31 cellular contexts compared by ENCODE assay signal in genomic region chr10:8950978-8951377, GRCh38.
"Had no signal": no experiment of that assay in that cellular context is flagged by ENCODE, and none has a peak within 500 bp of the region (broad histone marks: within the 10 kb centered on the region; RNA-seq: fewer than 3 reads in every experiment).

No MANE protein-coding gene starts in this region.

- H3K36me3 Mint-ChIP-seq: WTC11 had no signal

- ATAC-seq: activated T-helper 17 cell treated with anti-CD3 and anti-CD28 coated beads, Interleukin-2, amount 50 U/mL, for 72 hours; K562; PC-3; WTC11 had no signal

- DNase-seq: activated CD4-positive, alpha-beta T cell treated with anti-CD3 and anti-CD28 coated beads, Interleukin-2, amount 10 ng/mL, durations not matched to agents 7 days and 5 days; activated CD4-positive, alpha-beta T cell treated with anti-CD3 and anti-CD28 coated beads, Interleukin-2, amount 50 U/mL, for 48 hours; activated gamma-delta T cell; activated naive CD4-positive, alpha-beta T cell treated with Interleukin-2 at 50 U/mL for 16 hours; amniotic stem cell; aorta; brain microvascular endothelial cell; central memory CD4-positive, alpha-beta T cell; IMR-90; NCI-H1092 treated with DMSO at 0.1 percent for 48 hours; NCI-H1417; NCI-H146; NCI-H187; NCI-H2029 treated with DMSO at 0.1 percent for 48 hours; NCI-H2107; NCI-H2171; NCI-H510A; NCI-H526; NCI-H748 treated with DMSO at 0.1 percent for 48 hours; NK-92 treated with Interleukin-12 subunit alpha and Interleukin-12 subunit beta, amount 100 ng/mL, for 24 hours; PC-3; Peyer's patch; RPMI8226; SHP77 treated with DMSO at 0.1 percent for 48 hours; SK-N-SH had no signal

- H3K9me3 Mint-ChIP-seq: activated CD4-positive, alpha-beta T cell treated with anti-CD3 and anti-CD28 coated beads, Interleukin-2, amount 10 ng/mL, durations not matched to agents 7 days and 5 days; activated T-helper 17 cell treated with anti-CD3 and anti-CD28 coated beads, Interleukin-2, amount 50 U/mL, for 72 hours; T-helper 1 cell treated with Interleukin-12 subunit alpha and Interleukin-12 subunit beta and Interleukin-4 antibody, amounts not matched to agents 30 μg/mL and 1 μg/mL, for 36 hours had no signal

- H3K27ac Mint-ChIP-seq: activated CD4-positive, alpha-beta T cell treated with anti-CD3 and anti-CD28 coated beads, Interleukin-2, amount 10 ng/mL, durations not matched to agents 7 days and 5 days; activated naive CD4-positive, alpha-beta T cell treated with anti-CD3 and anti-CD28 coated beads, Interleukin-2, amount 50 U/mL, for 24 hours; activated T-helper 17 cell treated with anti-CD3 and anti-CD28 coated beads, Interleukin-2, amount 50 U/mL, for 72 hours; T-helper 1 cell treated with Interleukin-12 subunit alpha and Interleukin-12 subunit beta and Interleukin-4 antibody, amounts not matched to agents 30 μg/mL and 1 μg/mL, for 36 hours; T-helper 2 cell treated with Interferon-gamma antibody and Interleukin-4, amounts not matched to agents 5 μg/mL and 100 μg/mL, for 36 hours; WTC11 had no signal

- H3K27me3 Mint-ChIP-seq: activated CD4-positive, alpha-beta T cell treated with anti-CD3 and anti-CD28 coated beads, Interleukin-2, amount 10 ng/mL, durations not matched to agents 7 days and 5 days; activated naive CD4-positive, alpha-beta T cell treated with anti-CD3 and anti-CD28 coated beads, Interleukin-2, amount 50 U/mL, for 24 hours had no signal

- H3K4me3 Mint-ChIP-seq: activated CD4-positive, alpha-beta T cell treated with anti-CD3 and anti-CD28 coated beads, Interleukin-2, amount 10 ng/mL, durations not matched to agents 7 days and 5 days; activated naive CD4-positive, alpha-beta T cell treated with anti-CD3 and anti-CD28 coated beads, Interleukin-2, amount 50 U/mL, for 24 hours; activated T-helper 17 cell treated with anti-CD3 and anti-CD28 coated beads, Interleukin-2, amount 50 U/mL, for 72 hours; T-helper 1 cell treated with Interleukin-12 subunit alpha and Interleukin-12 subunit beta and Interleukin-4 antibody, amounts not matched to agents 30 μg/mL and 1 μg/mL, for 36 hours; T-helper 2 cell treated with Interferon-gamma antibody and Interleukin-4, amounts not matched to agents 5 μg/mL and 100 μg/mL, for 36 hours; WTC11 had no signal

- H3K4me1 Mint-ChIP-seq: activated CD4-positive, alpha-beta T cell treated with anti-CD3 and anti-CD28 coated beads, Interleukin-2, amount 10 ng/mL, durations not matched to agents 7 days and 5 days; activated naive CD4-positive, alpha-beta T cell treated with anti-CD3 and anti-CD28 coated beads, Interleukin-2, amount 50 U/mL, for 24 hours; activated T-helper 17 cell treated with anti-CD3 and anti-CD28 coated beads, Interleukin-2, amount 50 U/mL, for 72 hours; WTC11 had no signal
